ENCODE assay signal across 1 cellular context in the genomic region with DNA sequence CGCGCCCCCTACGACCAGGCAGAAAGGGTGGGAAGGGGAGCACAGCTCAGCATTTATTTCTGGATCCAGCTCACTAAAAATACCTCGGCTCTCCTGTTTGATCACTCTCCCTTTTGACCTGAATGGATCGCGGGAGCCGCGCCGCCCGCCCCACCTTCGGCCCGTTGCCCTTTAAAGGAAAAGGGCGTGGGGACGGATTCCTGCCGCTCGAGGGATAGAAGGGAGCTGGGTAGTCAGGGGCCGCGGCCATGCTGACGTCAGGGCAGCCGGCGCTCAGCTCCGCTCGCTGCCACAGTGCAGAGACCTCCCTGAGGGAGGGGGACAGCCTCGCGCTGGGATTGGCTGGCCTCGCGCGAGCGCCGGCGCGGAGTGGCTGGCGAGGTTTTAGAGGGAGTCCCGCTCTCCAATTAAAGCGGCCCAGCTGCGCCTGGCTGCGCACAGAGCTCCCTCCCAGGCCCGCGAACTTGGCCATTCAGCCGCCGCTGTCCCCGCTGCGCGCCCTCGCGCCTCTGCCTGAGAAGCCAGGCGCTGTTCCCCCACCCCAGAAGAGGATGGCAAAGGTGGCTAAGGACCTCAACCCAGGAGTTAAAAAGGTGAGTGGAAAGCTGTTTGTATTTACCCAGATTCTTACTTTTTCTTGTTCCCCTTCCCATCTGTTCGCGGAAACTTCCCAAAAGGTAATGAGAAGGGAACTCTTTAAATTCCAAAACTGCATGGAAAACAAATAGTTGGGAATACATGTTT.
TF ChIP-seq lines count a peak whose summit lies in the region.

A gene with protein sequence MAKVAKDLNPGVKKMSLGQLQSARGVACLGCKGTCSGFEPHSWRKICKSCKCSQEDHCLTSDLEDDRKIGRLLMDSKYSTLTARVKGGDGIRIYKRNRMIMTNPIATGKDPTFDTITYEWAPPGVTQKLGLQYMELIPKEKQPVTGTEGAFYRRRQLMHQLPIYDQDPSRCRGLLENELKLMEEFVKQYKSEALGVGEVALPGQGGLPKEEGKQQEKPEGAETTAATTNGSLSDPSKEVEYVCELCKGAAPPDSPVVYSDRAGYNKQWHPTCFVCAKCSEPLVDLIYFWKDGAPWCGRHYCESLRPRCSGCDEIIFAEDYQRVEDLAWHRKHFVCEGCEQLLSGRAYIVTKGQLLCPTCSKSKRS (plus strand): TSS at position 436 of the 744 bp plus-strand sequence. CDS start 116 bp downstream, at position 552.

TF ChIP-seq in WTC11, 78 proteins besides CTCF, POLR2A, EP300 and RAD21 (continued from another document and continues in another):
- TF ChIP-seq, protein P1, sequence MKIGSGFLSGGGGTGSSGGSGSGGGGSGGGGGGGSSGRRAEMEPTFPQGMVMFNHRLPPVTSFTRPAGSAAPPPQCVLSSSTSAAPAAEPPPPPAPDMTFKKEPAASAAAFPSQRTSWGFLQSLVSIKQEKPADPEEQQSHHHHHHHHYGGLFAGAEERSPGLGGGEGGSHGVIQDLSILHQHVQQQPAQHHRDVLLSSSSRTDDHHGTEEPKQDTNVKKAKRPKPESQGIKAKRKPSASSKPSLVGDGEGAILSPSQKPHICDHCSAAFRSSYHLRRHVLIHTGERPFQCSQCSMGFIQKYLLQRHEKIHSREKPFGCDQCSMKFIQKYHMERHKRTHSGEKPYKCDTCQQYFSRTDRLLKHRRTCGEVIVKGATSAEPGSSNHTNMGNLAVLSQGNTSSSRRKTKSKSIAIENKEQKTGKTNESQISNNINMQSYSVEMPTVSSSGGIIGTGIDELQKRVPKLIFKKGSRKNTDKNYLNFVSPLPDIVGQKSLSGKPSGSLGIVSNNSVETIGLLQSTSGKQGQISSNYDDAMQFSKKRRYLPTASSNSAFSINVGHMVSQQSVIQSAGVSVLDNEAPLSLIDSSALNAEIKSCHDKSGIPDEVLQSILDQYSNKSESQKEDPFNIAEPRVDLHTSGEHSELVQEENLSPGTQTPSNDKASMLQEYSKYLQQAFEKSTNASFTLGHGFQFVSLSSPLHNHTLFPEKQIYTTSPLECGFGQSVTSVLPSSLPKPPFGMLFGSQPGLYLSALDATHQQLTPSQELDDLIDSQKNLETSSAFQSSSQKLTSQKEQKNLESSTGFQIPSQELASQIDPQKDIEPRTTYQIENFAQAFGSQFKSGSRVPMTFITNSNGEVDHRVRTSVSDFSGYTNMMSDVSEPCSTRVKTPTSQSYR (CRISPR knock-in tag; IDR thresholded peaks at IDR 0.05): peak; percentile 96
- no peak for TF ChIP-seq ZNF416 (CRISPR knock-in tag; IDR thresholded peaks at IDR 0.05)
- TF ChIP-seq MYBL2 (CRISPR knock-in tag; IDR thresholded peaks at IDR 0.05): peak; percentile 96
- TF ChIP-seq NFE2L1 (CRISPR knock-in tag; IDR thresholded peaks at IDR 0.05): peak; percentile 95; the same call in 1 of the 2 replicates
- TF ChIP-seq, protein P2, sequence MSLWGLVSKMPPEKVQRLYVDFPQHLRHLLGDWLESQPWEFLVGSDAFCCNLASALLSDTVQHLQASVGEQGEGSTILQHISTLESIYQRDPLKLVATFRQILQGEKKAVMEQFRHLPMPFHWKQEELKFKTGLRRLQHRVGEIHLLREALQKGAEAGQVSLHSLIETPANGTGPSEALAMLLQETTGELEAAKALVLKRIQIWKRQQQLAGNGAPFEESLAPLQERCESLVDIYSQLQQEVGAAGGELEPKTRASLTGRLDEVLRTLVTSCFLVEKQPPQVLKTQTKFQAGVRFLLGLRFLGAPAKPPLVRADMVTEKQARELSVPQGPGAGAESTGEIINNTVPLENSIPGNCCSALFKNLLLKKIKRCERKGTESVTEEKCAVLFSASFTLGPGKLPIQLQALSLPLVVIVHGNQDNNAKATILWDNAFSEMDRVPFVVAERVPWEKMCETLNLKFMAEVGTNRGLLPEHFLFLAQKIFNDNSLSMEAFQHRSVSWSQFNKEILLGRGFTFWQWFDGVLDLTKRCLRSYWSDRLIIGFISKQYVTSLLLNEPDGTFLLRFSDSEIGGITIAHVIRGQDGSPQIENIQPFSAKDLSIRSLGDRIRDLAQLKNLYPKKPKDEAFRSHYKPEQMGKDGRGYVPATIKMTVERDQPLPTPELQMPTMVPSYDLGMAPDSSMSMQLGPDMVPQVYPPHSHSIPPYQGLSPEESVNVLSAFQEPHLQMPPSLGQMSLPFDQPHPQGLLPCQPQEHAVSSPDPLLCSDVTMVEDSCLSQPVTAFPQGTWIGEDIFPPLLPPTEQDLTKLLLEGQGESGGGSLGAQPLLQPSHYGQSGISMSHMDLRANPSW (CRISPR knock-in tag; conservative IDR thresholded peaks at IDR 0.05; ENCODE audit: low read depth): no peak
- TF ChIP-seq, protein P3, sequence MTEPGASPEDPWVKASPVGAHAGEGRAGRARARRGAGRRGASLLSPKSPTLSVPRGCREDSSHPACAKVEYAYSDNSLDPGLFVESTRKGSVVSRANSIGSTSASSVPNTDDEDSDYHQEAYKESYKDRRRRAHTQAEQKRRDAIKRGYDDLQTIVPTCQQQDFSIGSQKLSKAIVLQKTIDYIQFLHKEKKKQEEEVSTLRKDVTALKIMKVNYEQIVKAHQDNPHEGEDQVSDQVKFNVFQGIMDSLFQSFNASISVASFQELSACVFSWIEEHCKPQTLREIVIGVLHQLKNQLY (CRISPR knock-in tag; IDR thresholded peaks at IDR 0.05): no peak
- TF ChIP-seq ZBTB21 (CRISPR knock-in tag; IDR thresholded peaks at IDR 0.05; ENCODE audit: borderline replicate concordance): peak; percentile 96
- TF ChIP-seq ATF1 (CRISPR knock-in tag; IDR thresholded peaks at IDR 0.05): no peak
- 0 out of 2 replicates have a peak, but pooled peaks have one; percentile 83 for TF ChIP-seq NR3C1 (CRISPR knock-in tag; conservative IDR thresholded peaks at IDR 0.05; ENCODE audit: low read depth)
- TF ChIP-seq, protein P4, sequence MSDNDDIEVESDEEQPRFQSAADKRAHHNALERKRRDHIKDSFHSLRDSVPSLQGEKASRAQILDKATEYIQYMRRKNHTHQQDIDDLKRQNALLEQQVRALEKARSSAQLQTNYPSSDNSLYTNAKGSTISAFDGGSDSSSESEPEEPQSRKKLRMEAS (CRISPR knock-in tag; IDR thresholded peaks at IDR 0.05): peak; percentile 100
- TF ChIP-seq, protein P5, sequence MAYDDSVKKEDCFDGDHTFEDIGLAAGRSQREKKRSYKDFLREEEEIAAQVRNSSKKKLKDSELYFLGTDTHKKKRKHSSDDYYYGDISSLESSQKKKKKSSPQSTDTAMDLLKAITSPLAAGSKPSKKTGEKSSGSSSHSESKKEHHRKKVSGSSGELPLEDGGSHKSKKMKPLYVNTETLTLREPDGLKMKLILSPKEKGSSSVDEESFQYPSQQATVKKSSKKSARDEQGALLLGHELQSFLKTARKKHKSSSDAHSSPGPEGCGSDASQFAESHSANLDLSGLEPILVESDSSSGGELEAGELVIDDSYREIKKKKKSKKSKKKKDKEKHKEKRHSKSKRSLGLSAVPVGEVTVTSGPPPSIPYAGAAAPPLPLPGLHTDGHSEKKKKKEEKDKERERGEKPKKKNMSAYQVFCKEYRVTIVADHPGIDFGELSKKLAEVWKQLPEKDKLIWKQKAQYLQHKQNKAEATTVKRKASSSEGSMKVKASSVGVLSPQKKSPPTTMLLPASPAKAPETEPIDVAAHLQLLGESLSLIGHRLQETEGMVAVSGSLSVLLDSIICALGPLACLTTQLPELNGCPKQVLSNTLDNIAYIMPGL (CRISPR knock-in tag; IDR thresholded peaks at IDR 0.05): no peak; the same call in 1 of the 2 replicates
- TF ChIP-seq, protein P6, sequence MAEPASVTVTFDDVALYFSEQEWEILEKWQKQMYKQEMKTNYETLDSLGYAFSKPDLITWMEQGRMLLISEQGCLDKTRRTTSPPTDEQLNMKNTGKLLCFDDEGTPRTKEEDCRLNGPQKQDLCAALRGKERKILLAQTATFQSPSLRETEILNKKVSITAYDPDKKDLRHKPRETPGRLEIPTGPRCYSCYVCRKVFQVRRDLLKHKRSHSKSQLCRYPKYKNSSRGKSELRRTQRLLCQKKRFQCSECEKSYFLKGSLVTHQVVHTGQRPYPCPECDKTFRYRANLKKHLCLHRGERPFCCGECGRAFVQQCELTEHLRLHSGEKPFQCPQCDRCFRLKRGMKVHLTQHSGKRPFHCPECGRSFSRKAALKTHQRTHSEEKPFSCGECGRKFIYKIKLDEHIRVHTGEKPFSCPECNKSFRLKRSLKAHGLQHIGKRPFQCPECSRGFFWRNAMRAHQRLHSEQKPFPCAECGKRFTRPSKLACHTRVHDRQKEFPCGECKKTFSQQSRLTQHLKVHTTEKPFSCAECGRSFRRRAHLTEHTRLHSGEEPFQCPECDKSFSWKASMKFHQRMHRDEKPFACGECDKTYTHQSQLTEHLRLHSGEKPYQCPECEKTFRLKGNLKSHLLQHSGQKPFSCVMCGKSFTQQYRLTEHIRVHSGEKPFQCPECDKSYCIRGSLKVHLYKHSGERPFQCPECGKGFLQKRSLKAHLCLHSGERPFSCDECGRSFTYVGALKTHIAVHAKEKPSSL (CRISPR knock-in tag; conservative IDR thresholded peaks at IDR 0.05): no peak
- TF ChIP-seq, protein P7, sequence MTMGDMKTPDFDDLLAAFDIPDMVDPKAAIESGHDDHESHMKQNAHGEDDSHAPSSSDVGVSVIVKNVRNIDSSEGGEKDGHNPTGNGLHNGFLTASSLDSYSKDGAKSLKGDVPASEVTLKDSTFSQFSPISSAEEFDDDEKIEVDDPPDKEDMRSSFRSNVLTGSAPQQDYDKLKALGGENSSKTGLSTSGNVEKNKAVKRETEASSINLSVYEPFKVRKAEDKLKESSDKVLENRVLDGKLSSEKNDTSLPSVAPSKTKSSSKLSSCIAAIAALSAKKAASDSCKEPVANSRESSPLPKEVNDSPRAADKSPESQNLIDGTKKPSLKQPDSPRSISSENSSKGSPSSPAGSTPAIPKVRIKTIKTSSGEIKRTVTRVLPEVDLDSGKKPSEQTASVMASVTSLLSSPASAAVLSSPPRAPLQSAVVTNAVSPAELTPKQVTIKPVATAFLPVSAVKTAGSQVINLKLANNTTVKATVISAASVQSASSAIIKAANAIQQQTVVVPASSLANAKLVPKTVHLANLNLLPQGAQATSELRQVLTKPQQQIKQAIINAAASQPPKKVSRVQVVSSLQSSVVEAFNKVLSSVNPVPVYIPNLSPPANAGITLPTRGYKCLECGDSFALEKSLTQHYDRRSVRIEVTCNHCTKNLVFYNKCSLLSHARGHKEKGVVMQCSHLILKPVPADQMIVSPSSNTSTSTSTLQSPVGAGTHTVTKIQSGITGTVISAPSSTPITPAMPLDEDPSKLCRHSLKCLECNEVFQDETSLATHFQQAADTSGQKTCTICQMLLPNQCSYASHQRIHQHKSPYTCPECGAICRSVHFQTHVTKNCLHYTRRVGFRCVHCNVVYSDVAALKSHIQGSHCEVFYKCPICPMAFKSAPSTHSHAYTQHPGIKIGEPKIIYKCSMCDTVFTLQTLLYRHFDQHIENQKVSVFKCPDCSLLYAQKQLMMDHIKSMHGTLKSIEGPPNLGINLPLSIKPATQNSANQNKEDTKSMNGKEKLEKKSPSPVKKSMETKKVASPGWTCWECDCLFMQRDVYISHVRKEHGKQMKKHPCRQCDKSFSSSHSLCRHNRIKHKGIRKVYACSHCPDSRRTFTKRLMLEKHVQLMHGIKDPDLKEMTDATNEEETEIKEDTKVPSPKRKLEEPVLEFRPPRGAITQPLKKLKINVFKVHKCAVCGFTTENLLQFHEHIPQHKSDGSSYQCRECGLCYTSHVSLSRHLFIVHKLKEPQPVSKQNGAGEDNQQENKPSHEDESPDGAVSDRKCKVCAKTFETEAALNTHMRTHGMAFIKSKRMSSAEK (CRISPR knock-in tag; IDR thresholded peaks at IDR 0.05; ENCODE audit: borderline replicate concordance): no peak; the same call in 1 of the 2 replicates
- TF ChIP-seq ZNF671 (CRISPR knock-in tag; IDR thresholded peaks at IDR 0.05): no peak
- TF ChIP-seq, protein P8, sequence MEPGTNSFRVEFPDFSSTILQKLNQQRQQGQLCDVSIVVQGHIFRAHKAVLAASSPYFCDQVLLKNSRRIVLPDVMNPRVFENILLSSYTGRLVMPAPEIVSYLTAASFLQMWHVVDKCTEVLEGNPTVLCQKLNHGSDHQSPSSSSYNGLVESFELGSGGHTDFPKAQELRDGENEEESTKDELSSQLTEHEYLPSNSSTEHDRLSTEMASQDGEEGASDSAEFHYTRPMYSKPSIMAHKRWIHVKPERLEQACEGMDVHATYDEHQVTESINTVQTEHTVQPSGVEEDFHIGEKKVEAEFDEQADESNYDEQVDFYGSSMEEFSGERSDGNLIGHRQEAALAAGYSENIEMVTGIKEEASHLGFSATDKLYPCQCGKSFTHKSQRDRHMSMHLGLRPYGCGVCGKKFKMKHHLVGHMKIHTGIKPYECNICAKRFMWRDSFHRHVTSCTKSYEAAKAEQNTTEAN (CRISPR knock-in tag; IDR thresholded peaks at IDR 0.05): peak; percentile 93
- peak; percentile 97 for TF ChIP-seq TEAD1 (CRISPR knock-in tag; IDR thresholded peaks at IDR 0.05)
- TF ChIP-seq KAT7 (CRISPR knock-in tag; IDR thresholded peaks at IDR 0.05; ENCODE audit: borderline replicate concordance): no peak
- TF ChIP-seq PRRX2 (CRISPR knock-in tag; IDR thresholded peaks at IDR 0.05): no peak
- TF ChIP-seq FOXJ3 (CRISPR knock-in tag; IDR thresholded peaks at IDR 0.05; ENCODE audit: borderline replicate concordance): no peak
- TF ChIP-seq SOX15 (CRISPR knock-in tag; IDR thresholded peaks at IDR 0.05): no peak
- TF ChIP-seq, protein P9, sequence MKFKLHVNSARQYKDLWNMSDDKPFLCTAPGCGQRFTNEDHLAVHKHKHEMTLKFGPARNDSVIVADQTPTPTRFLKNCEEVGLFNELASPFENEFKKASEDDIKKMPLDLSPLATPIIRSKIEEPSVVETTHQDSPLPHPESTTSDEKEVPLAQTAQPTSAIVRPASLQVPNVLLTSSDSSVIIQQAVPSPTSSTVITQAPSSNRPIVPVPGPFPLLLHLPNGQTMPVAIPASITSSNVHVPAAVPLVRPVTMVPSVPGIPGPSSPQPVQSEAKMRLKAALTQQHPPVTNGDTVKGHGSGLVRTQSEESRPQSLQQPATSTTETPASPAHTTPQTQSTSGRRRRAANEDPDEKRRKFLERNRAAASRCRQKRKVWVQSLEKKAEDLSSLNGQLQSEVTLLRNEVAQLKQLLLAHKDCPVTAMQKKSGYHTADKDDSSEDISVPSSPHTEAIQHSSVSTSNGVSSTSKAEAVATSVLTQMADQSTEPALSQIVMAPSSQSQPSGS (CRISPR knock-in tag; IDR thresholded peaks at IDR 0.05; ENCODE audit: borderline replicate concordance, low read depth): peak; percentile 55; the same call in 1 of the 2 replicates
- no peak; the same call in 1 of the 2 replicates for TF ChIP-seq NR2C2 (CRISPR knock-in tag; IDR thresholded peaks at IDR 0.05)
- 0 out of 2 replicates have a peak, but pooled peaks have one; percentile 56 for TF ChIP-seq ZNF317 (CRISPR knock-in tag; IDR thresholded peaks at IDR 0.05; ENCODE audit: borderline replicate concordance, low read depth)
- TF ChIP-seq, protein P10, sequence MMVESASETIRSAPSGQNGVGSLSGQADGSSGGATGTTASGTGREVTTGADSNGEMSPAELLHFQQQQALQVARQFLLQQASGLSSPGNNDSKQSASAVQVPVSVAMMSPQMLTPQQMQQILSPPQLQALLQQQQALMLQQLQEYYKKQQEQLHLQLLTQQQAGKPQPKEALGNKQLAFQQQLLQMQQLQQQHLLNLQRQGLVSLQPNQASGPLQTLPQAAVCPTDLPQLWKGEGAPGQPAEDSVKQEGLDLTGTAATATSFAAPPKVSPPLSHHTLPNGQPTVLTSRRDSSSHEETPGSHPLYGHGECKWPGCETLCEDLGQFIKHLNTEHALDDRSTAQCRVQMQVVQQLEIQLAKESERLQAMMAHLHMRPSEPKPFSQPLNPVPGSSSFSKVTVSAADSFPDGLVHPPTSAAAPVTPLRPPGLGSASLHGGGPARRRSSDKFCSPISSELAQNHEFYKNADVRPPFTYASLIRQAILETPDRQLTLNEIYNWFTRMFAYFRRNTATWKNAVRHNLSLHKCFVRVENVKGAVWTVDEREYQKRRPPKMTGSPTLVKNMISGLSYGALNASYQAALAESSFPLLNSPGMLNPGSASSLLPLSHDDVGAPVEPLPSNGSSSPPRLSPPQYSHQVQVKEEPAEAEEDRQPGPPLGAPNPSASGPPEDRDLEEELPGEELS (CRISPR knock-in tag; IDR thresholded peaks at IDR 0.05): peak; percentile 96
- TF ChIP-seq CREB1 (CRISPR knock-in tag; IDR thresholded peaks at IDR 0.05): peak; percentile 94
- peak; percentile 79; the same call in 1 of the 2 replicates for TF ChIP-seq SMAD4 (CRISPR knock-in tag; IDR thresholded peaks at IDR 0.05)
- peak; percentile 97 for TF ChIP-seq SMAD3 (CRISPR knock-in tag; IDR thresholded peaks at IDR 0.05; ENCODE audit: borderline replicate concordance)
- TF ChIP-seq RELA (CRISPR knock-in tag; IDR thresholded peaks at IDR 0.05; ENCODE audit: borderline replicate concordance): peak; percentile 93; the same call in 1 of the 2 replicates
